Comparison of ENCODE assay signal across 9 cellular contexts in genomic region chr19:46413262-46414031, GRCh38. TPM values are rescaled to one million over a fixed set of nuclear protein-coding genes. Genes with fewer than 3 reads are reported as not detected.
DNase-seq lines count a peak whose midpoint lies in the region; ATAC-seq and TF ChIP-seq lines count a peak whose summit lies in the region.
"Had no signal": no experiment of that assay in that cellular context is flagged by ENCODE, and none has a peak within 500 bp of the region (broad histone marks: within the 10 kb centered on the region; RNA-seq: fewer than 3 reads in every experiment).

A gene with protein sequence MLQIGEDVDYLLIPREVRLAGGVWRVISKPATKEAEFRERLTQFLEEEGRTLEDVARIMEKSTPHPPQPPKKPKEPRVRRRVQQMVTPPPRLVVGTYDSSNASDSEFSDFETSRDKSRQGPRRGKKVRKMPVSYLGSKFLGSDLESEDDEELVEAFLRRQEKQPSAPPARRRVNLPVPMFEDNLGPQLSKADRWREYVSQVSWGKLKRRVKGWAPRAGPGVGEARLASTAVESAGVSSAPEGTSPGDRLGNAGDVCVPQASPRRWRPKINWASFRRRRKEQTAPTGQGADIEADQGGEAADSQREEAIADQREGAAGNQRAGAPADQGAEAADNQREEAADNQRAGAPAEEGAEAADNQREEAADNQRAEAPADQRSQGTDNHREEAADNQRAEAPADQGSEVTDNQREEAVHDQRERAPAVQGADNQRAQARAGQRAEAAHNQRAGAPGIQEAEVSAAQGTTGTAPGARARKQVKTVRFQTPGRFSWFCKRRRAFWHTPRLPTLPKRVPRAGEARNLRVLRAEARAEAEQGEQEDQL (minus strand): TSS chr19:46413564. CDS start chr19:46412810, 754 bp downstream.

- H3K4me3 ChIP-seq in left lung, result peak within 1 kb of the TSS; percentile 30 to 33
- H3K4me3 ChIP-seq in tibial artery, result peak within 1 kb of the TSS; percentile 58 to 71

- H3K4me1 ChIP-seq in left lung, result peaks cover 0 to 16% of the 10 kb centered on the region in 2 donors
- peaks cover 3 to 69% (median 43%) of the 10 kb centered on the region in 4 donors for H3K4me1 ChIP-seq in tibial artery

- intact Hi-C loops in left lung (cut with DNase I) (no loop called here), tibial artery (cut with DNase I; ENCODE audit: low total_unique reads) (no loop called here)

- H3K36me3 ChIP-seq in left lung, result no peaks in the 10 kb centered on the region
- no peaks in the 10 kb centered on the region for H3K36me3 ChIP-seq in tibial artery

- DNase-seq in NCI-H1105 (lab: John Stamatoyannopoulos, UW) (peak; percentile 95), dedifferentiated amniotic fluid mesenchymal stem cell (ENCODE audit: extremely low spot score) (peak; percentile 61), left lung (peak; percentile 83 to 86), tibial artery (peak; percentile 79 to 93), DMS53 (lab: John Stamatoyannopoulos, UW) (no peak)

- no peaks in the 10 kb centered on the region for H3K9me3 ChIP-seq in left lung
- no peaks in the 10 kb centered on the region for H3K9me3 ChIP-seq in tibial artery

- no peak for TF ChIP-seq POLR2A in GM18505 (IDR thresholded peaks at IDR 0.05; ENCODE audit: borderline replicate concordance, extremely low read depth, insufficient read depth, insufficient read length)

- H3K27me3 ChIP-seq in left lung, result peaks cover 0 to 97% of the 10 kb centered on the region in 2 donors
- no peaks in the 10 kb centered on the region for H3K27me3 ChIP-seq in tibial artery

- H3K27ac ChIP-seq in left lung (peak within 1 kb of the TSS in 1 of 2 donors; percentile 69), tibial artery (peak within 1 kb of the TSS; percentile 81 to 85)

- ATAC-seq in left lung (peak; percentile 88), GM18498 (IDR thresholded peaks at IDR 0.05; ENCODE audit: unreplicated experiment) (no peak), GM18505 (IDR thresholded peaks at IDR 0.05; ENCODE audit: unreplicated experiment) (no peak), GM21717 (IDR thresholded peaks at IDR 0.05; ENCODE audit: unreplicated experiment) (no peak)

- no peak for TF ChIP-seq CTCF in left lung (IDR thresholded peaks at IDR 0.05)
- TF ChIP-seq CTCF in tibial artery (IDR thresholded peaks at IDR 0.05), result no peak

RNA-seq across cellular contexts. Expression of the gene that starts here (rescaled TPM):
- 10 to 100 TPM; 11.8 to 15.5 TPM for total RNA-seq in left lung
- total RNA-seq: NCI-H460 had no signal
